In genomic region chr10:508726-509125, GRCh38 we compare ENCODE assay signal across 13 cellular contexts.
A peak's percentile ranks its signal among the peaks of the same experiment; 100 is the strongest.
DNase-seq lines count a peak whose midpoint lies in the region; ATAC-seq and TF ChIP-seq lines count a peak whose summit lies in the region.
"Had no signal": no experiment of that assay in that cellular context is flagged by ENCODE, and none has a peak within 500 bp of the region (broad histone marks: within the 10 kb centered on the region; RNA-seq: fewer than 3 reads in every experiment).

No MANE protein-coding gene starts in this region.

- H3K4me1 ChIP-seq in osteoblast (ENCODE audit: insufficient read depth, low read length) (no peaks in the 10 kb centered on the region), stomach smooth muscle (ENCODE audit: control insufficient read depth, insufficient read depth, low read length) (peaks cover 42% of the 10 kb centered on the region)

- H3K4me3 ChIP-seq in osteoblast (ENCODE audit: insufficient read depth, low read length) (no peak overlapping the region), stomach smooth muscle (ENCODE audit: low read length in 2 of 2) (no peak overlapping the region)
- H3K4me3 ChIP-seq: BLaER1 treated with 17β-estradiol and CSF1 and Interleukin-3, amounts not matched to agents 10 nM and 100 nM; HAP-1 had no signal

- peaks cover 41% of the 10 kb centered on the region for H3K4me1 Mint-ChIP-seq in glutamatergic neuron (ENCODE audit: low read depth, unreplicated experiment)
- peaks cover 16% of the 10 kb centered on the region for H3K4me1 Mint-ChIP-seq in stimulated activated naive CD8-positive, alpha-beta T cell treated with anti-CD3 and anti-CD28 coated beads, Interleukin-15, amount 100 ng/mL, for 72 hours

- H3K79me2 ChIP-seq in osteoblast (ENCODE audit: insufficient read depth, low read length) = peaks cover 90% of the 10 kb centered on the region

- H3K27ac Mint-ChIP-seq in glutamatergic neuron (ENCODE audit: unreplicated experiment) = no peak overlapping the region
- no peak overlapping the region for H3K27ac Mint-ChIP-seq in stimulated activated naive CD8-positive, alpha-beta T cell treated with anti-CD3 and anti-CD28 coated beads, Interleukin-15, amount 100 ng/mL, for 72 hours
- H3K27ac Mint-ChIP-seq: CD4-positive, CD25-positive, alpha-beta regulatory T cell had no signal

- intact Hi-C loops in Right ventricle myocardium inferior (cut with DNase I) (no loop called here), left cardiac atrium (cut with DNase I) (no loop called here)

- TF ChIP-seq CTCF in glutamatergic neuron (IDR thresholded peaks at IDR 0.05; ENCODE audit: partially characterized antibody, unreplicated experiment) (no peak), osteoblast (IDR thresholded peaks at IDR 0.05; ENCODE audit: extremely low read depth, low read depth, low read length) (no peak)

- H2AFZ ChIP-seq in osteoblast (ENCODE audit: low read length) = no peak overlapping the region

- no peak for ATAC-seq in Right ventricle myocardium inferior
- ATAC-seq in left cardiac atrium = no peak
- no peak for ATAC-seq in stimulated activated naive CD8-positive, alpha-beta T cell treated with anti-CD3 and anti-CD28 coated beads, Interleukin-15, amount 100 ng/mL, for 72 hours
- no peak for ATAC-seq in GM18861 (IDR thresholded peaks at IDR 0.05; ENCODE audit: unreplicated experiment)

- H3K36me3 ChIP-seq in osteoblast (ENCODE audit: insufficient read depth, low read length) (peaks cover 3% of the 10 kb centered on the region), stomach smooth muscle (ENCODE audit: control insufficient read depth in 2 of 2, insufficient read depth in 2 of 2, low read length in 2 of 2) (peaks cover 0 to 4% of the 10 kb centered on the region in 2 donors)
- H3K36me3 ChIP-seq: HAP-1 had no signal

- H3K9ac ChIP-seq in stomach smooth muscle (ENCODE audit: low read length in 2 of 2) = no peak overlapping the region
- H3K9ac ChIP-seq: BLaER1 treated with 17β-estradiol and CSF1 and Interleukin-3, amounts not matched to agents 10 nM and 100 nM had no signal

- H3K9me3 ChIP-seq in osteoblast (ENCODE audit: low read depth, low read length) = no peaks in the 10 kb centered on the region
- no peaks in the 10 kb centered on the region for H3K9me3 ChIP-seq in stomach smooth muscle (ENCODE audit: control insufficient read depth in 2 of 2, low read length in 2 of 2)
- H3K9me3 ChIP-seq: BLaER1 treated with 17β-estradiol and CSF1 and Interleukin-3, amounts not matched to agents 10 nM and 100 nM; HAP-1 had no signal

- H3K27me3 ChIP-seq in osteoblast (ENCODE audit: insufficient read depth, low read length) (no peaks in the 10 kb centered on the region), stomach smooth muscle (ENCODE audit: control insufficient read depth in 1 of 2, insufficient read depth in 2 of 2, low read length in 2 of 2) (no peaks in the 10 kb centered on the region)

- peak overlapping the region; percentile 57 for H3K4me3 Mint-ChIP-seq in glutamatergic neuron (ENCODE audit: unreplicated experiment)
- H3K4me3 Mint-ChIP-seq in stimulated activated naive CD8-positive, alpha-beta T cell treated with anti-CD3 and anti-CD28 coated beads, Interleukin-15, amount 100 ng/mL, for 72 hours = no peak overlapping the region
- H3K4me3 Mint-ChIP-seq: CD4-positive, CD25-positive, alpha-beta regulatory T cell had no signal

- H4K20me1 ChIP-seq in osteoblast (ENCODE audit: insufficient read depth, low read length) = peaks cover 62% of the 10 kb centered on the region

- peaks cover 8% of the 10 kb centered on the region for H3K36me3 Mint-ChIP-seq in glutamatergic neuron (ENCODE audit: unreplicated experiment)
- H3K36me3 Mint-ChIP-seq: CD4-positive, CD25-positive, alpha-beta regulatory T cell had no signal

- H3K4me2 ChIP-seq in osteoblast (ENCODE audit: insufficient read depth, low read length) = no peak overlapping the region
- H3K4me2 ChIP-seq: BLaER1 treated with 17β-estradiol and CSF1 and Interleukin-3, amounts not matched to agents 10 nM and 100 nM had no signal

- H3K27ac ChIP-seq in osteoblast (ENCODE audit: low read depth, low read length) = no peak overlapping the region
- H3K27ac ChIP-seq in stomach smooth muscle (ENCODE audit: low read length) = peak overlapping the region; percentile 88
- H3K27ac ChIP-seq: BLaER1 treated with 17β-estradiol and CSF1 and Interleukin-3, amounts not matched to agents 10 nM and 100 nM had no signal

- peaks cover 25% of the 10 kb centered on the region for H3K9me3 Mint-ChIP-seq in glutamatergic neuron (ENCODE audit: unreplicated experiment)
- H3K9me3 Mint-ChIP-seq in stimulated activated naive CD8-positive, alpha-beta T cell treated with anti-CD3 and anti-CD28 coated beads, Interleukin-15, amount 100 ng/mL, for 72 hours = no peaks in the 10 kb centered on the region
- H3K9me3 Mint-ChIP-seq: CD4-positive, CD25-positive, alpha-beta regulatory T cell had no signal

- peak; percentile 59 for DNase-seq in Right ventricle myocardium inferior (ENCODE audit: missing footprints)
- no peak for DNase-seq in left cardiac atrium
- DNase-seq in glutamatergic neuron = no peak
- DNase-seq in osteoblast (ENCODE audit: insufficient read length, low spot score, missing footprints) = peak; percentile 47
- no peak for DNase-seq in NCI-H1105 treated with DMSO at 0.1 percent for 48 hours (lab: John Stamatoyannopoulos, UW)
- DNase-seq in stimulated activated naive CD8-positive, alpha-beta T cell treated with anti-CD3 and anti-CD28 coated beads, Interleukin-15, amount 100 ng/mL, for 72 hours = no peak
- DNase-seq: ACHN; CD4-positive, CD25-positive, alpha-beta regulatory T cell; GOT3 had no signal

- peaks cover 21% of the 10 kb centered on the region for H3K27me3 Mint-ChIP-seq in glutamatergic neuron (ENCODE audit: unreplicated experiment)
- H3K27me3 Mint-ChIP-seq in stimulated activated naive CD8-positive, alpha-beta T cell treated with anti-CD3 and anti-CD28 coated beads, Interleukin-15, amount 100 ng/mL, for 72 hours = peaks cover 11% of the 10 kb centered on the region
- H3K27me3 Mint-ChIP-seq: CD4-positive, CD25-positive, alpha-beta regulatory T cell had no signal

Comparison
In these comparisons a context has a peak if more than half of its experiments do, and no peak if none do; other contexts are left out.
1. DNase-seq: peak in Right ventricle myocardium inferior (single experiment) and osteoblast (single experiment); none in left cardiac atrium (single experiment), glutamatergic neuron (single experiment), NCI-H1105 treated with DMSO at 0.1 percent for 48 hours (single experiment) and stimulated activated naive CD8-positive, alpha-beta T cell treated with anti-CD3 and anti-CD28 coated beads, Interleukin-15, amount 100 ng/mL, for 72 hours (0 of 2).